Comparison of ENCODE assay signal across 22 cellular contexts in genomic region chr20:17502105-17502504, GRCh38.
"Had no signal": no experiment of that assay in that cellular context is flagged by ENCODE, and none has a peak within 500 bp of the region (broad histone marks: within the 10 kb centered on the region; RNA-seq: fewer than 3 reads in every experiment).

No MANE protein-coding gene starts in this region.

- H3K9me3 Mint-ChIP-seq: activated CD4-positive, alpha-beta memory T cell treated with anti-CD3 and anti-CD28 coated beads for 36 hours; activated CD4-positive, alpha-beta T cell treated with anti-CD3 and anti-CD28 coated beads, Interleukin-2, amount 10 ng/mL, durations not matched to agents 7 days and 5 days; activated naive CD8-positive, alpha-beta T cell treated with anti-CD3 and anti-CD28 coated beads, Interleukin-2, amount 10 ng/mL, durations not matched to agents 7 days and 5 days; activated T-cell treated with anti-CD3 and anti-CD28 coated beads, Interleukin-2, amount 50 U/mL, for 24 hours; activated T-helper 2 cell treated with anti-CD3 and anti-CD28 coated beads, Interferon-gamma antibody, Interleukin-2, Interleukin-4, amounts not matched to agents 10 μg/mL and 5 μg/mL and 100 μg/mL, durations not matched to agents 14 hours and 24 hours and 36 hours had no signal

- H3K9me3 ChIP-seq: adrenal gland had no signal

- FAIRE-seq: TTC549 had no signal

- H3K27ac Mint-ChIP-seq: activated CD4-positive, alpha-beta memory T cell treated with anti-CD3 and anti-CD28 coated beads for 36 hours; activated CD4-positive, alpha-beta T cell treated with anti-CD3 and anti-CD28 coated beads, Interleukin-2, amount 10 ng/mL, durations not matched to agents 7 days and 5 days; activated naive CD8-positive, alpha-beta T cell treated with anti-CD3 and anti-CD28 coated beads, Interleukin-2, amount 10 ng/mL, durations not matched to agents 7 days and 5 days; activated T-cell treated with anti-CD3 and anti-CD28 coated beads, Interleukin-2, amount 50 U/mL, for 24 hours; activated T-helper 2 cell treated with anti-CD3 and anti-CD28 coated beads, Interferon-gamma antibody, Interleukin-2, Interleukin-4, amounts not matched to agents 10 μg/mL and 5 μg/mL and 100 μg/mL, durations not matched to agents 14 hours and 24 hours and 36 hours had no signal

- H3K27ac ChIP-seq: adrenal gland had no signal

- DNase-seq: activated CD4-positive, alpha-beta memory T cell treated with anti-CD3 and anti-CD28 coated beads for 36 hours; activated CD4-positive, alpha-beta T cell treated with anti-CD3 and anti-CD28 coated beads, Interleukin-2, amount 10 ng/mL, durations not matched to agents 7 days and 5 days; activated CD4-positive, CD25-positive, alpha-beta regulatory T cell; activated gamma-delta T cell treated with Interleukin-2 at 50 U/mL for 16 hours; activated naive CD4-positive, alpha-beta T cell treated with anti-CD3 and anti-CD28 coated beads, Interleukin-2, amount 50 U/mL, for 16 hours; activated naive CD8-positive, alpha-beta T cell treated with anti-CD3 and anti-CD28 coated beads, Interleukin-2, amount 10 ng/mL, durations not matched to agents 7 days and 5 days; activated T-cell treated with anti-CD3 and anti-CD28 coated beads, Interleukin-2, amount 50 U/mL, for 24 hours; anterior cingulate cortex; MM.1S; NCI-H1105 treated with DMSO at 0.1 percent for 48 hours; NCI-H1436 treated with DMSO at 0.1 percent for 48 hours; NCI-H187; NCI-H2081; NCI-H446; NCI-H524; PC-3; SHP77 treated with DMSO at 0.1 percent for 48 hours; T-helper 2 cell; T1000 had no signal

- ATAC-seq: PC-3 had no signal

- H3K27me3 ChIP-seq: adrenal gland had no signal

- H3K4me3 ChIP-seq: adrenal gland had no signal

- H3K36me3 Mint-ChIP-seq: activated CD4-positive, alpha-beta memory T cell treated with anti-CD3 and anti-CD28 coated beads for 36 hours; activated naive CD8-positive, alpha-beta T cell treated with anti-CD3 and anti-CD28 coated beads, Interleukin-2, amount 10 ng/mL, durations not matched to agents 7 days and 5 days had no signal

- H3K36me3 ChIP-seq: adrenal gland had no signal

- H3K4me3 Mint-ChIP-seq: activated CD4-positive, alpha-beta memory T cell treated with anti-CD3 and anti-CD28 coated beads for 36 hours; activated CD4-positive, alpha-beta T cell treated with anti-CD3 and anti-CD28 coated beads, Interleukin-2, amount 10 ng/mL, durations not matched to agents 7 days and 5 days; activated naive CD8-positive, alpha-beta T cell treated with anti-CD3 and anti-CD28 coated beads, Interleukin-2, amount 10 ng/mL, durations not matched to agents 7 days and 5 days; activated T-cell treated with anti-CD3 and anti-CD28 coated beads, Interleukin-2, amount 50 U/mL, for 24 hours had no signal

- H3K27me3 Mint-ChIP-seq: activated CD4-positive, alpha-beta memory T cell treated with anti-CD3 and anti-CD28 coated beads for 36 hours; activated T-cell treated with anti-CD3 and anti-CD28 coated beads, Interleukin-2, amount 50 U/mL, for 24 hours had no signal
